Comparison of ENCODE assay signal across 1 cellular context in the genomic region with DNA sequence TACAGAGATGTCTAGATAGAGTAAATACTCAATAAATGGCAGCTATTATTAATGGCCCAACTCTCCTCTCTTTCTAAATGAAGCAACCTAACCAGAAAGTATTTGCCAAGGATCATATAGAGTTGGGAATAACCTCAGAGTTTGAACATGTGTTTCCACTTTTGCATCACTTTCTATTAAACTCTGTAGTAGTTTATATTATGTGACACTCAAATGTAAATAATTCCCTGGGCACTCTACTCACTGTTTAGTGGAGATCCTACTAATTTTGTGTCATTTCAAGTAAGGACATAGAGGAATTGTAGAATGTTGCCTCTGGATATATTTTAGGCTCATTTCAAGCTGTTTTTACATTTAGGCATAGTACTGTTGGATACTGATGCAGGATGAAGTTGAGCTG.
TF ChIP-seq lines count a peak whose summit lies in the region.

No MANE protein-coding gene starts in this region.

TF ChIP-seq in GM23338, 12 proteins besides CTCF, POLR2A, EP300 and RAD21 (continued from another document):
- no peak for TF ChIP-seq ZNF114 (CRISPR knock-in tag; IDR thresholded peaks at IDR 0.05)
